In the genomic region with DNA sequence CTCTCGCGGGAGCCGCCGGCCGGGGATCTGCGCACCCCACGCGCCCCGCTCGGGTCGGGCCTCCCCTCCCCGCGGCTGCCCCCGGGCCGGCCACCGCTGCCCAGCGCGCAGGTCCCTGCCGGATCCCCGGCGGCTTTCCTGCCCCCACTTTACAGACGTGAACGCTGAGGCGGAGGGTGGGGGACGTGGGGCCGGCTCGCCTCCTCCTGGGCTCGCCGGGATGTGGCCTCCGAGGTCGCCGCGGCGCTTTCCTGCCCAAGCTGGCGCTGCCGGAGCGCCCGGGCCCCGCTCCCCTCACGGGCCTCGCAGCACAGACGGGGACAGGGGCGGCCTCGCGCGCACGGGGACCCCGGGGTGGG, we compare ENCODE assay signal across 12 cellular contexts. TPM values are rescaled to one million over a fixed set of nuclear protein-coding genes. Genes with fewer than 3 reads are reported as not detected.
A peak's percentile ranks its signal among the peaks of the same experiment; 100 is the strongest.
DNase-seq lines count a peak whose midpoint lies in the region; ATAC-seq and TF ChIP-seq lines count a peak whose summit lies in the region.
"Had no signal": no experiment of that assay in that cellular context is flagged by ENCODE, and none has a peak within 500 bp of the region (broad histone marks: within the 10 kb centered on the region; RNA-seq: fewer than 3 reads in every experiment).

No MANE protein-coding gene starts in this region.

- no peaks in the 10 kb centered on the region for H3K4me1 Mint-ChIP-seq in effector memory CD8-positive, alpha-beta T cell (ENCODE audit: low read depth in 2 of 2)

- peaks cover 0 to 22% (median 0%) of the 10 kb centered on the region in 9 donors for H3K27me3 ChIP-seq in heart left ventricle
- peaks cover 4 to 10% of the 10 kb centered on the region in 2 experiments for H3K27me3 ChIP-seq in mesenchymal stem cell (ENCODE audit: control insufficient read depth in 1 of 2, insufficient read depth in 1 of 2, low read length in 2 of 2)

- no peak overlapping the region for H3K23ac ChIP-seq in mesenchymal stem cell (ENCODE audit: low read length in 2 of 2)

- no peaks in the 10 kb centered on the region for H3K9me3 ChIP-seq in heart left ventricle
- no peaks in the 10 kb centered on the region for H3K9me3 ChIP-seq in mesenchymal stem cell (ENCODE audit: control insufficient read depth, low read length)

- H3K9ac ChIP-seq in mesenchymal stem cell (ENCODE audit: low read length) = peak overlapping the region; percentile 74

- H3K4me1 ChIP-seq in heart left ventricle (peaks cover 0 to 50% (median 24%) of the 10 kb centered on the region in 12 donors), mesenchymal stem cell (ENCODE audit: control insufficient read depth, insufficient read depth, low read depth, low read length) (peaks cover 36% of the 10 kb centered on the region), urinary bladder (ENCODE audit: insufficient read depth) (peaks cover 1% of the 10 kb centered on the region)

- WGBS in heart left ventricle, 4 donors = 18 to 32% (median 23%) methylated on average over 5 to 48 of the region's 48 CpGs
- 27% methylated on average over 33 of the region's 48 CpGs for WGBS in mesenchymal stem cell
- 8% methylated on average over 48 of the region's 48 CpGs for WGBS in urinary bladder

- no peak overlapping the region for H3K27ac Mint-ChIP-seq in effector memory CD8-positive, alpha-beta T cell
- H3K27ac Mint-ChIP-seq: CD8-positive, alpha-beta memory T cell had no signal

- peak overlapping the region; percentile 34 to 73 for H3K18ac ChIP-seq in mesenchymal stem cell (ENCODE audit: low read depth in 1 of 2, low read length in 2 of 2)

- peak overlapping the region; percentile 88 for H4K8ac ChIP-seq in mesenchymal stem cell (ENCODE audit: low read length)

- H2BK120ac ChIP-seq in mesenchymal stem cell (ENCODE audit: low read depth, low read length) = peak overlapping the region; percentile 71

- no peaks in the 10 kb centered on the region for H3K9me3 Mint-ChIP-seq in effector memory CD8-positive, alpha-beta T cell
- H3K9me3 Mint-ChIP-seq: CD8-positive, alpha-beta memory T cell had no signal

- TF ChIP-seq CTCF in heart left ventricle (IDR thresholded peaks at IDR 0.05) = no peak

- peak overlapping the region in 3 of 12 donors; percentile 38 to 85 (median 51) for H3K27ac ChIP-seq in heart left ventricle
- no peak overlapping the region for H3K27ac ChIP-seq in mesenchymal stem cell (ENCODE audit: low read length, poor library complexity, severe bottlenecking)
- H3K27ac ChIP-seq in urinary bladder (ENCODE audit: low read depth) = no peak overlapping the region
- H3K27ac ChIP-seq: HL-60 had no signal

- no peak for TF ChIP-seq POLR2A in heart left ventricle (IDR thresholded peaks at IDR 0.05)

- H2BK15ac ChIP-seq in mesenchymal stem cell (ENCODE audit: low read depth, poor library complexity, severe bottlenecking) = peak overlapping the region; percentile 28

- peak overlapping the region; percentile 56 to 69 for H3K4ac ChIP-seq in mesenchymal stem cell (ENCODE audit: low read depth in 1 of 2, low read length in 2 of 2)

- peak overlapping the region; percentile 48 for H2BK5ac ChIP-seq in mesenchymal stem cell (ENCODE audit: low read depth, low read length, poor library complexity, severe bottlenecking)

- H3K79me1 ChIP-seq in mesenchymal stem cell (replicated peaks; ENCODE audit: low read length, poor library complexity, severe bottlenecking) = no peaks in the 10 kb centered on the region

- H3K4me3 ChIP-seq in heart left ventricle (peak overlapping the region; percentile 10 to 62 (median 51)), mesenchymal stem cell (ENCODE audit: insufficient read depth in 1 of 2, low read depth in 1 of 2, low read length in 2 of 2) (peak overlapping the region; percentile 31 to 55), urinary bladder (ENCODE audit: low read depth, low read length) (peak overlapping the region; percentile 46)

- H2AFZ ChIP-seq in mesenchymal stem cell (ENCODE audit: low read depth, low read length) = peak overlapping the region; percentile 57

- no peak overlapping the region for H2AK5ac ChIP-seq in mesenchymal stem cell (ENCODE audit: low read length, severe bottlenecking)

- peaks cover 6% of the 10 kb centered on the region for H3K36me3 Mint-ChIP-seq in effector memory CD8-positive, alpha-beta T cell (ENCODE audit: insufficient read depth)
- H3K36me3 Mint-ChIP-seq: CD8-positive, alpha-beta memory T cell had no signal

- peaks cover 54 to 69% of the 10 kb centered on the region in 2 donors for H3K27me3 Mint-ChIP-seq in effector memory CD8-positive, alpha-beta T cell

- H3K14ac ChIP-seq in mesenchymal stem cell (ENCODE audit: low read length in 2 of 2) = peak overlapping the region in 1 of 2 experiments; percentile 58

- intact Hi-C loops in heart left ventricle (cut with DNase I) (loop anchor here in 1 of 10 donors (5.0 kb wide), 1 partner anchor 51 kb away; no protein-coding TSS in a partner anchor), Right ventricle myocardium inferior (cut with DNase I) (loop anchor here (5.0 kb wide), 1 partner anchor 76 kb away; no protein-coding TSS in a partner anchor)

- H3K4me3 Mint-ChIP-seq in effector memory CD8-positive, alpha-beta T cell = no peak overlapping the region

- H3K4me2 ChIP-seq in mesenchymal stem cell (ENCODE audit: low read length, poor library complexity, severe bottlenecking) = peak overlapping the region; percentile 67

- peak overlapping the region; percentile 50 for H4K91ac ChIP-seq in mesenchymal stem cell (ENCODE audit: low read length)

- no peak for ATAC-seq in heart left ventricle
- ATAC-seq in Right ventricle myocardium inferior = no peak
- ATAC-seq in effector memory CD8-positive, alpha-beta T cell (replicated peaks) = peak; percentile 24
- ATAC-seq in GM21381 (IDR thresholded peaks at IDR 0.05; ENCODE audit: unreplicated experiment) = no peak

- H2BK12ac ChIP-seq in mesenchymal stem cell (ENCODE audit: low read length in 2 of 2) = peak overlapping the region in 1 of 2 experiments; percentile 24

- H3K36me3 ChIP-seq in heart left ventricle (no peaks in the 10 kb centered on the region), mesenchymal stem cell (ENCODE audit: control insufficient read depth in 1 of 2, insufficient read depth in 2 of 2, low read depth in 1 of 2, low read length in 2 of 2) (no peaks in the 10 kb centered on the region), urinary bladder (ENCODE audit: insufficient read depth) (no peaks in the 10 kb centered on the region)

- DNase-seq in heart left ventricle (no peak), Right ventricle myocardium inferior (ENCODE audit: missing footprints) (no peak), mesenchymal stem cell (no peak), T-helper 1 cell (no peak), NCI-H2107 (lab: John Stamatoyannopoulos, UW) (no peak)
- DNase-seq in effector memory CD8-positive, alpha-beta T cell = no peak
- DNase-seq: GOT3; stimulated activated CD4-positive, alpha-beta T cell treated with anti-CD3 and anti-CD28 coated beads, Interleukin-12 subunit alpha, Interleukin-12 subunit beta, amount 100 ng/mL, for 4 hours had no signal

RNA-seq across cellular contexts. Expression of a gene that starts 26.7 kb away (rescaled TPM):
- total RNA-seq in heart left ventricle (1 to 10 TPM; 1.7 to 4.2 (median 2.7) TPM), Right ventricle myocardium inferior (3.2 TPM), urinary bladder (1.3 TPM)
- polyA plus RNA-seq in heart left ventricle (1 to 10 TPM; 2.2 to 4.9 TPM), urinary bladder (4.5 TPM)
- 0.10 TPM for polyA plus RNA-seq in mesenchymal stem cell (2013, experiment 1 of 2)
- 0.04 TPM for polyA plus RNA-seq in mesenchymal stem cell (2013, experiment 2 of 2)

RNA-seq across cellular contexts. Expression of a gene that starts 31.5 kb away (rescaled TPM):
- 10 to 100 TPM; 14.0 to 38.1 (median 27.6) TPM for total RNA-seq in heart left ventricle
- 10 to 100 TPM; 18.8 to 23.4 TPM for polyA plus RNA-seq in heart left ventricle
- 24.1 TPM for total RNA-seq in Right ventricle myocardium inferior
- 24.6 TPM for polyA plus RNA-seq in mesenchymal stem cell (2013, experiment 1 of 2)
- 23.7 TPM for polyA plus RNA-seq in mesenchymal stem cell (2013, experiment 2 of 2)
- total RNA-seq in urinary bladder = 17.4 TPM
- 36.5 TPM for polyA plus RNA-seq in urinary bladder

RNA-seq across cellular contexts. Expression of a gene that starts 43.4 kb away (rescaled TPM):
- 10 to 100 TPM; 16.0 to 30.2 (median 20.0) TPM for total RNA-seq in heart left ventricle
- 10 to 100 TPM; 26.6 to 52.4 TPM for polyA plus RNA-seq in heart left ventricle
- 14.3 TPM for total RNA-seq in Right ventricle myocardium inferior
- 72.1 TPM for polyA plus RNA-seq in mesenchymal stem cell (2013, experiment 1 of 2)
- polyA plus RNA-seq in mesenchymal stem cell (2013, experiment 2 of 2) = 72.9 TPM
- 9.5 TPM for total RNA-seq in urinary bladder
- 40.1 TPM for polyA plus RNA-seq in urinary bladder

RNA-seq across cellular contexts. Expression of a gene that starts 56.5 kb away (rescaled TPM):
- total RNA-seq in heart left ventricle = 10 to 100 TPM in 7 of 9 donors, 1 to 10 TPM in 2; 8.9 to 29.6 (median 16.7) TPM
- polyA plus RNA-seq in heart left ventricle = 10 to 100 TPM in 1 of 2 donors, 1 to 10 TPM in 1; 8.3 to 11.7 TPM
- 22.7 TPM for total RNA-seq in Right ventricle myocardium inferior
- 25.3 TPM for polyA plus RNA-seq in mesenchymal stem cell (2013, experiment 1 of 2)
- polyA plus RNA-seq in mesenchymal stem cell (2013, experiment 2 of 2) = 23.9 TPM
- 31.4 TPM for total RNA-seq in urinary bladder
- polyA plus RNA-seq in urinary bladder = 19.2 TPM
